ENCODE assay signal across 8 cellular contexts in genomic region chr9:89605181-89606048, GRCh38. TPM values are rescaled to one million over a fixed set of nuclear protein-coding genes. Genes with fewer than 3 reads are reported as not detected.
DNase-seq lines count a peak whose midpoint lies in the region; ATAC-seq, FAIRE-seq and TF ChIP-seq lines count a peak whose summit lies in the region.

No MANE protein-coding gene starts in this region.

- no peaks in the 10 kb centered on the region for H3K36me3 ChIP-seq in kidney (ENCODE audit: control insufficient read depth in 1 of 2, insufficient read depth in 2 of 2, low read length in 2 of 2)

- H3K9me3 Mint-ChIP-seq in CD4-positive, alpha-beta T cell = no peaks in the 10 kb centered on the region
- H3K9me3 Mint-ChIP-seq in central memory CD8-positive, alpha-beta T cell = no peaks in the 10 kb centered on the region

- FAIRE-seq in kidney (lab: Jason Lieb, UNC) = no peak
- FAIRE-seq in H54 (lab: Jason Lieb, UNC) = no peak

- no peak for TF ChIP-seq POLR2A in H54 (IDR thresholded peaks at IDR 0.05; ENCODE audit: low read depth, low read length)

- TF ChIP-seq CTCF in CD4-positive, alpha-beta T cell (IDR thresholded peaks at IDR 0.05) = no peak
- TF ChIP-seq CTCF in kidney (IDR thresholded peaks at IDR 0.05; ENCODE audit: borderline replicate concordance, extremely low read depth, insufficient read depth) = no peak

- no peaks in the 10 kb centered on the region for H3K27me3 ChIP-seq in CD4-positive, alpha-beta T cell (ENCODE audit: control insufficient read depth, insufficient read depth, low read length)

- peak overlapping the region; percentile 80 for H3K4me3 Mint-ChIP-seq in CD4-positive, alpha-beta T cell
- peak overlapping the region; percentile 81 for H3K4me3 Mint-ChIP-seq in central memory CD8-positive, alpha-beta T cell

- H3K4me1 ChIP-seq in kidney (ENCODE audit: control insufficient read depth in 1 of 2, insufficient read depth in 1 of 2, low read depth in 1 of 2, low read length in 2 of 2) = peaks cover 15 to 19% of the 10 kb centered on the region in 2 donors

- peak overlapping the region; percentile 68 to 73 for H3K4me3 ChIP-seq in kidney (ENCODE audit: low read length in 2 of 2)

- no peaks in the 10 kb centered on the region for H3K9me3 ChIP-seq in CD4-positive, alpha-beta T cell (ENCODE audit: control insufficient read depth, low read length)
- H3K9me3 ChIP-seq in kidney (ENCODE audit: control insufficient read depth in 1 of 2, low read length in 2 of 2) = no peaks in the 10 kb centered on the region

- peak overlapping the region; percentile 29 for H3K27ac ChIP-seq in CD4-positive, alpha-beta T cell (ENCODE audit: low read depth, low read length)
- H3K27ac ChIP-seq in kidney (ENCODE audit: low read depth in 2 of 2, low read length in 2 of 2) = peak overlapping the region; percentile 85 to 88

- H3K27ac Mint-ChIP-seq in CD4-positive, alpha-beta T cell = peak overlapping the region; percentile 91
- peak overlapping the region; percentile 41 for H3K27ac Mint-ChIP-seq in central memory CD8-positive, alpha-beta T cell (ENCODE audit: low read depth)

- peak; percentile 30 to 65 (median 48) for DNase-seq in CD4-positive, alpha-beta T cell
- DNase-seq in activated CD4-positive, alpha-beta T cell treated with anti-CD3 and anti-CD28 coated beads for 1 hour = peak; percentile 40
- DNase-seq in central memory CD8-positive, alpha-beta T cell (ENCODE audit: low spot score in 2 of 2) = peak in 1 of 2 donors; percentile 16
- DNase-seq in kidney (peak; percentile 87), H54 (ENCODE audit: insufficient read length, low spot score) (no peak), NCI-H524 treated with DMSO at 0.1 percent for 48 hours (lab: John Stamatoyannopoulos, UW) (no peak)
- DNase-seq in stimulated activated CD4-positive, alpha-beta T cell treated with anti-CD3 and anti-CD28 coated beads, Interleukin-12 subunit alpha, Interleukin-12 subunit beta, amount 100 ng/mL, for 24 hours (ENCODE audit: low read depth in 2 of 2) = peak; percentile 43 to 53

- H3K27me3 Mint-ChIP-seq in CD4-positive, alpha-beta T cell = no peaks in the 10 kb centered on the region
- H3K27me3 Mint-ChIP-seq in central memory CD8-positive, alpha-beta T cell = peaks cover 80% of the 10 kb centered on the region

- intact Hi-C loops in CD4-positive, alpha-beta T cell (cut with DNase I, micrococcal nuclease) = loop anchor here in 1 of 2 experiments (5.0 kb wide), 2 partner anchors 137 to 1817 kb away; partner anchors contain the start of gene NFIL3
- intact Hi-C loops in kidney (cut with DNase I) = no loop called here

- CTCF ChIA-PET in CD4-positive, alpha-beta T cell (lab: Charles Lee) = no interaction called here

- no peaks in the 10 kb centered on the region for H3K36me3 Mint-ChIP-seq in CD4-positive, alpha-beta T cell (ENCODE audit: low read depth)
- H3K36me3 Mint-ChIP-seq in central memory CD8-positive, alpha-beta T cell (ENCODE audit: insufficient read depth) = peaks cover 6% of the 10 kb centered on the region

- POLR2A ChIA-PET in CD4-positive, alpha-beta T cell (lab: Charles Lee) = interaction anchor here (1.2 to 3.0 kb wide), 2 partner anchors 138 to 496 kb away, joined by 3 to 27 read pairs; no protein-coding TSS in a partner anchor

- H3K9ac ChIP-seq in kidney (ENCODE audit: low read length in 2 of 2) = peak overlapping the region; percentile 26 to 79

- peaks cover 29% of the 10 kb centered on the region for H3K4me1 Mint-ChIP-seq in CD4-positive, alpha-beta T cell (ENCODE audit: low read depth)
- H3K4me1 Mint-ChIP-seq in central memory CD8-positive, alpha-beta T cell = peaks cover 24% of the 10 kb centered on the region

- ATAC-seq in CD4-positive, alpha-beta T cell (ENCODE audit: poor library complexity) = peak; percentile 51
- peak; percentile 16 for ATAC-seq in HG03439 (IDR thresholded peaks at IDR 0.05; ENCODE audit: unreplicated experiment)
- ATAC-seq in central memory CD8-positive, alpha-beta T cell (replicated peaks; ENCODE audit: extremely low read depth, poor library complexity, severe bottlenecking) = peak; percentile 53

RNA-seq across cellular contexts. Expression of gene GADD45G, which starts 0.6 kb away (rescaled TPM):
- 10 to 100 TPM; 15.6 to 16.1 TPM for total RNA-seq in CD4-positive, alpha-beta T cell
- total RNA-seq in kidney = 7.3 TPM
- polyA plus RNA-seq in kidney (ENCODE audit: insufficient read depth, low read depth, low replicate concordance) = 48.4 TPM

Comparison
In these comparisons a context has a peak if more than half of its experiments do, and no peak if none do; other contexts are left out.
1. DNase-seq: peak in CD4-positive, alpha-beta T cell (10 of 10), activated CD4-positive, alpha-beta T cell treated with anti-CD3 and anti-CD28 coated beads for 1 hour (single experiment), kidney (single experiment) and stimulated activated CD4-positive, alpha-beta T cell treated with anti-CD3 and anti-CD28 coated beads, Interleukin-12 subunit alpha, Interleukin-12 subunit beta, amount 100 ng/mL, for 24 hours (2 of 2); none in H54 (single experiment) and NCI-H524 treated with DMSO at 0.1 percent for 48 hours (single experiment).
2. Peak in every context shown above with its lines, with median percentiles within 50 percentile points of each other: ATAC-seq.